ENCODE assay signal across 10 cellular contexts in the genomic region with DNA sequence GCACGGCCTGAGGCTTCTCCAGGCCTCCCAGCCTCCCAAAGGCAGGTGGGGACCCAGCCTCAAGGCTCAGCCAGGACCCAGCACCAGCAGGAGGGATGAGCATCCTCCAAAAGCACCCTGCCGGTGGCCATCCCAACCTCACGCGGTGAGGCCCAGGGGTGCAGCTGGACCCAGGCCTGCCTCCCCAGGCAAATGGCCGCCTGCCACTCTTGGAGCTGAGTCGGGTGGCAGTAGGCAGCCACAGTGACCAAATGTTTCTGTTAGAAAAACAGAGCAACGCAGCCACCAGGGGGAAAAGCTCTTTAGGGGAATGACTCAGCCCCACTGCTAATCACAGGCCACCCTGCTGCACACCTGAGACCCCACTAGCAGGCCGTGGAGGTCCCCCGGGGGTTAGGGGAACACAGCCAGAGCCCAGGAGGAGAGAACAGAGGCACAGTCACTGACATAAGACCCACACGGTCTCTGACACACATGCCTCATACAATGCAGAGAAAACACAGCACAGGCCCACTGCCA. TPM values are rescaled to one million over a fixed set of nuclear protein-coding genes. Genes with fewer than 3 reads are reported as not detected.
DNase-seq lines count a peak whose midpoint lies in the region; ATAC-seq, FAIRE-seq and TF ChIP-seq lines count a peak whose summit lies in the region.
"Had no signal": no experiment of that assay in that cellular context is flagged by ENCODE, and none has a peak within 500 bp of the region (broad histone marks: within the 10 kb centered on the region; RNA-seq: fewer than 3 reads in every experiment).

No MANE protein-coding gene starts in this region.

- FAIRE-seq in GM12878 (lab: Jason Lieb, UNC), result no peak

- BruUV-seq in GM12878 (replicated peaks; lab: Mats Ljungman, UMichigan), result no TSS peak

- ATAC-seq in GM12878, result peak; percentile 34
- no peak for ATAC-seq in activated T-helper 17 cell treated with anti-CD3 and anti-CD28 coated beads, Interleukin-2, amount 50 U/mL, for 72 hours (replicated peaks)

- no peaks in the 10 kb centered on the region for H3K23me2 ChIP-seq in H9 (ENCODE audit: insufficient read length, low read depth, low read length, poor library complexity, severe bottlenecking)

- H4K8ac ChIP-seq in H9 (replicated peaks; ENCODE audit: insufficient read length, low read depth, low read length), result no peak overlapping the region

- TF ChIP-seq EP300 in GM12878 (IDR thresholded peaks at IDR 0.05; ENCODE audit: borderline replicate concordance in 1 of 2, control insufficient read depth in 1 of 2, low read depth in 2 of 2, low read length in 2 of 2), result no peak

- peak overlapping the region in 2 of 3 experiments; percentile 84 to 97; a peak in 4 of 7 replicates for H3K27ac Mint-ChIP-seq in H9
- no peak overlapping the region for H3K27ac Mint-ChIP-seq in activated naive CD4-positive, alpha-beta T cell treated with anti-CD3 and anti-CD28 coated beads for 36 hours
- no peak overlapping the region for H3K27ac Mint-ChIP-seq in activated T-helper 17 cell treated with anti-CD3 and anti-CD28 coated beads, Interleukin-2, amount 50 U/mL, for 72 hours

- H2AK5ac ChIP-seq in H9 (ENCODE audit: insufficient read length, low read length), result no peak overlapping the region

- H3K79me1 ChIP-seq in H9 (ENCODE audit: insufficient read depth, low read depth, low read length, poor library complexity, severe bottlenecking), result peaks cover 3% of the 10 kb centered on the region

- no peak overlapping the region for H4K5ac ChIP-seq in H9 (ENCODE audit: insufficient read length, low read depth, low read length)

- RAD21 ChIA-PET in GM12878 (lab: Charles Lee; ENCODE audit: unreplicated experiment), result no interaction called here

- H2BK5ac ChIP-seq in H9 (ENCODE audit: insufficient read length, low read length), result no peak overlapping the region

- H3K23ac ChIP-seq in H9 (ENCODE audit: insufficient read length, low read depth, low read length), result no peak overlapping the region

- intact Hi-C loops in GM12878 (cut with micrococcal nuclease; ENCODE audit: unreplicated experiment), result loop anchor here (10.0 kb wide), 1 partner anchor 526 kb away; no protein-coding TSS in a partner anchor
- intact Hi-C loops in activated naive CD4-positive, alpha-beta T cell treated with anti-CD3 and anti-CD28 coated beads for 36 hours (cut with micrococcal nuclease), result no loop called here

- H4K91ac ChIP-seq in H9 (ENCODE audit: insufficient read length, low read depth, low read length), result no peak overlapping the region

- CTCF ChIA-PET in GM12878 (lab: Yijun Ruan, JAX), result interaction anchor here (10.6 kb wide), 1 partner anchor 143 kb away, joined by 243 read pairs; no protein-coding TSS in a partner anchor
- CTCF ChIA-PET in activated naive CD4-positive, alpha-beta T cell treated with anti-CD3 and anti-CD28 coated beads for 36 hours (lab: Charles Lee), result no interaction called here

- no peak overlapping the region for H3K4me3 ChIP-seq in GM12878
- H3K4me3 ChIP-seq in hepatocyte, result no peak overlapping the region
- peak overlapping the region in 1 of 2 donors; percentile 52 for H3K4me3 ChIP-seq in stomach smooth muscle (ENCODE audit: low read length in 2 of 2)

- H3K9me3 Mint-ChIP-seq in H9, result no peaks in the 10 kb centered on the region
- no peaks in the 10 kb centered on the region for H3K9me3 Mint-ChIP-seq in activated naive CD4-positive, alpha-beta T cell treated with anti-CD3 and anti-CD28 coated beads for 36 hours
- no peaks in the 10 kb centered on the region for H3K9me3 Mint-ChIP-seq in activated T-helper 17 cell treated with anti-CD3 and anti-CD28 coated beads, Interleukin-2, amount 50 U/mL, for 72 hours

- H2AFZ ChIP-seq in H9 (ENCODE audit: low read length) (no peak overlapping the region), GM12878 (ENCODE audit: control insufficient read depth, low read depth, low read length) (no peak overlapping the region), hepatocyte (no peak overlapping the region)

- TF ChIP-seq POLR2A in GM12878 (IDR thresholded peaks at IDR 0.05; ENCODE audit: low read depth, low read length), result no peak

- no peak overlapping the region for H3K9ac ChIP-seq in H9 (ENCODE audit: extremely low read depth, insufficient read length, low read length)
- H3K9ac ChIP-seq in GM12878 (ENCODE audit: control insufficient read depth, insufficient read depth, low read length), result no peak overlapping the region
- H3K9ac ChIP-seq in stomach smooth muscle (ENCODE audit: low read length in 2 of 2), result peak overlapping the region; percentile 13 to 55

- TF ChIP-seq CTCF in H9 (conservative IDR thresholded peaks at IDR 0.05), result peak; percentile 32; the same call in 1 of the 3 replicates
- 0 out of 6 replicates have a peak, but pooled peaks of 2 of the 3 experiments have one; percentile 5 to 8 for TF ChIP-seq CTCF in GM12878 (IDR thresholded peaks at IDR 0.05 in 2 of 3, conservative IDR thresholded peaks at IDR 0.05 in 1 of 3; ENCODE audit: control insufficient read depth in 2 of 3, extremely low read depth in 1 of 3, insufficient read depth in 1 of 3, low read depth in 3 of 3, low read length in 3 of 3)
- TF ChIP-seq CTCF in hepatocyte (IDR thresholded peaks at IDR 0.05; ENCODE audit: poor library complexity), result peak; percentile 7

- DNase-seq in H9 (peak; percentile 31), GM12878 (ENCODE audit: low read depth, low spot score) (no peak), hepatocyte (ENCODE audit: low spot score) (no peak), NCI-H2029 treated with DMSO at 0.1 percent for 48 hours (lab: John Stamatoyannopoulos, UW) (no peak)
- no peak for DNase-seq in activated CD4-positive, alpha-beta T cell treated with anti-CD3 and anti-CD28 coated beads for 4 hours
- no peak for DNase-seq in activated naive CD4-positive, alpha-beta T cell treated with anti-CD3 and anti-CD28 coated beads for 36 hours
- DNase-seq: stimulated activated CD4-positive, alpha-beta T cell treated with anti-CD3 and anti-CD28 coated beads, Interleukin-2, amount 100 ng/mL, for 48 hours had no signal

- H3K4me1 ChIP-seq in H9 (ENCODE audit: insufficient read depth, low read length) (no peaks in the 10 kb centered on the region), GM12878 (ENCODE audit: control insufficient read depth, insufficient read depth, low read length) (peaks cover under 1% of the 10 kb centered on the region; the same call in 1 of the 2 replicates), hepatocyte (ENCODE audit: insufficient read depth) (peaks cover 25% of the 10 kb centered on the region), stomach smooth muscle (ENCODE audit: control insufficient read depth, insufficient read depth, low read length) (peaks cover 61% of the 10 kb centered on the region)

- H3K27me3 Mint-ChIP-seq in H9 (ENCODE audit: low read depth), result no peaks in the 10 kb centered on the region
- H3K27me3 Mint-ChIP-seq in activated naive CD4-positive, alpha-beta T cell treated with anti-CD3 and anti-CD28 coated beads for 36 hours (ENCODE audit: low read depth), result no peaks in the 10 kb centered on the region
- H3K27me3 Mint-ChIP-seq in activated T-helper 17 cell treated with anti-CD3 and anti-CD28 coated beads, Interleukin-2, amount 50 U/mL, for 72 hours, result no peaks in the 10 kb centered on the region

- SMC1A ChIA-PET in GM12878 (lab: Charles Lee; ENCODE audit: uncharacterized antibody, unreplicated experiment), result interaction anchor here (0.7 to 1.6 kb wide), 2 partner anchors 9 to 144 kb away, joined by 3 read pairs; no protein-coding TSS in a partner anchor

- no peaks in the 10 kb centered on the region for H3K9me2 ChIP-seq in hepatocyte (replicated peaks; ENCODE audit: insufficient read depth)

- H3K36me3 ChIP-seq in GM12878 (ENCODE audit: control insufficient read depth in 2 of 2, insufficient read depth in 2 of 2, low read length in 1 of 2) (peaks cover 0 to 1% of the 10 kb centered on the region in 2 experiments; a peak in 2 of 4 replicates), hepatocyte (replicated peaks; ENCODE audit: insufficient read depth, low read depth) (no peaks in the 10 kb centered on the region), stomach smooth muscle (ENCODE audit: control insufficient read depth in 2 of 2, insufficient read depth in 2 of 2, low read length in 2 of 2) (peaks cover 23% of the 10 kb centered on the region in 2 donors)

- 0 out of 2 replicates have a peak, but pooled peaks have one; percentile 8 for TF ChIP-seq RAD21 in GM12878 (IDR thresholded peaks at IDR 0.05; ENCODE audit: insufficient read depth, low read depth, low read length)

- H4K20me1 ChIP-seq in H9 (ENCODE audit: control insufficient read depth, insufficient read depth, insufficient read length) (no peaks in the 10 kb centered on the region), GM12878 (ENCODE audit: control insufficient read depth, insufficient read depth) (no peaks in the 10 kb centered on the region), hepatocyte (ENCODE audit: insufficient read depth, poor library complexity, severe bottlenecking) (peaks cover 23% of the 10 kb centered on the region)

- in situ Hi-C loops in GM12878 (cut with MboI), result no loop called here

- H3K36me3 Mint-ChIP-seq in H9 (ENCODE audit: insufficient read depth in 1 of 3, low read depth in 3 of 3), result peaks cover 39 to 65% (median 59%) of the 10 kb centered on the region in 3 experiments; a peak in 6 of 7 replicates
- no peaks in the 10 kb centered on the region for H3K36me3 Mint-ChIP-seq in activated naive CD4-positive, alpha-beta T cell treated with anti-CD3 and anti-CD28 coated beads for 36 hours (ENCODE audit: low read depth)
- no peaks in the 10 kb centered on the region for H3K36me3 Mint-ChIP-seq in activated T-helper 17 cell treated with anti-CD3 and anti-CD28 coated beads, Interleukin-2, amount 50 U/mL, for 72 hours (ENCODE audit: low read depth)

- no peak overlapping the region for H3K4ac ChIP-seq in H9 (ENCODE audit: low read depth, low read length)

- H3K14ac ChIP-seq in H9 (ENCODE audit: insufficient read depth, low read length), result no peak overlapping the region

- no peak overlapping the region for H3K4me3 Mint-ChIP-seq in H9
- H3K4me3 Mint-ChIP-seq in activated naive CD4-positive, alpha-beta T cell treated with anti-CD3 and anti-CD28 coated beads for 36 hours, result no peak overlapping the region
- no peak overlapping the region for H3K4me3 Mint-ChIP-seq in activated T-helper 17 cell treated with anti-CD3 and anti-CD28 coated beads, Interleukin-2, amount 50 U/mL, for 72 hours

- no peak overlapping the region for H2BK120ac ChIP-seq in H9 (ENCODE audit: low read depth, low read length, poor library complexity, severe bottlenecking)

- H3K56ac ChIP-seq in H9 (ENCODE audit: insufficient read length, low read depth, low read length), result no peak overlapping the region

- peaks cover 8 to 22% of the 10 kb centered on the region in 2 experiments for H3K4me1 Mint-ChIP-seq in H9
- peaks cover 4% of the 10 kb centered on the region for H3K4me1 Mint-ChIP-seq in activated naive CD4-positive, alpha-beta T cell treated with anti-CD3 and anti-CD28 coated beads for 36 hours (ENCODE audit: low read depth)
- H3K4me1 Mint-ChIP-seq in activated T-helper 17 cell treated with anti-CD3 and anti-CD28 coated beads, Interleukin-2, amount 50 U/mL, for 72 hours, result peaks cover 2% of the 10 kb centered on the region

- H3K27ac ChIP-seq in H9 (ENCODE audit: insufficient read length, low read depth, low read length), result no peak overlapping the region
- H3K27ac ChIP-seq in GM12878 (ENCODE audit: control insufficient read depth, insufficient read depth), result no peak overlapping the region
- peak overlapping the region; percentile 93 for H3K27ac ChIP-seq in hepatocyte
- H3K27ac ChIP-seq in stomach smooth muscle (ENCODE audit: low read length), result peak overlapping the region; percentile 62

- H3K9me3 ChIP-seq in H9 (ENCODE audit: control insufficient read depth, low read depth, low read length) (no peaks in the 10 kb centered on the region), GM12878 (replicated peaks; ENCODE audit: control insufficient read depth, insufficient read depth, low read length) (no peaks in the 10 kb centered on the region), hepatocyte (ENCODE audit: low read depth) (no peaks in the 10 kb centered on the region), stomach smooth muscle (ENCODE audit: control insufficient read depth in 2 of 2, low read length in 2 of 2) (no peaks in the 10 kb centered on the region)

- H2BK20ac ChIP-seq in H9 (ENCODE audit: low read depth, low read length, poor library complexity, severe bottlenecking), result no peak overlapping the region

- H2BK12ac ChIP-seq in H9 (ENCODE audit: insufficient read length, low read depth, low read length), result no peak overlapping the region

- no peak overlapping the region for H2BK15ac ChIP-seq in H9 (ENCODE audit: low read depth, low read length)

- no CpG with 5 or more reads among the region's 10 CpGs for WGBS in H9 (ENCODE audit: extremely low coverage, insufficient read length, low lambda C conversion rate)
- WGBS in GM12878 (ENCODE audit: insufficient coverage, insufficient replicate concordance, low lambda C conversion rate, missing lambda C conversion rate), result 34% methylated on average over 10 of the region's 10 CpGs
- 76% methylated on average over 10 of the region's 10 CpGs for WGBS in hepatocyte (ENCODE audit: low lambda C conversion rate, missing lambda C conversion rate)

- H3K27me3 ChIP-seq in H9 (ENCODE audit: insufficient read depth, low read length) (no peaks in the 10 kb centered on the region), GM12878 (replicated peaks in 1 of 2; ENCODE audit: control insufficient read depth in 2 of 2, insufficient read depth in 2 of 2, low read length in 1 of 2) (no peaks in the 10 kb centered on the region), hepatocyte (no peaks in the 10 kb centered on the region), stomach smooth muscle (ENCODE audit: control insufficient read depth in 1 of 2, insufficient read depth in 2 of 2, low read length in 2 of 2) (no peaks in the 10 kb centered on the region)

- no peak overlapping the region for H3T11ph ChIP-seq in H9 (ENCODE audit: low read length)

- H3K79me2 ChIP-seq in H9 (ENCODE audit: insufficient read depth, low read length) (peaks cover 12% of the 10 kb centered on the region; the same call in 1 of the 2 replicates), GM12878 (ENCODE audit: control insufficient read depth, insufficient read depth, low read length) (no peaks in the 10 kb centered on the region), hepatocyte (peaks cover 75% of the 10 kb centered on the region)

- no peak overlapping the region for H3K18ac ChIP-seq in H9 (ENCODE audit: insufficient read length, low read depth, low read length)

- no peak overlapping the region for H3K4me2 ChIP-seq in H9 (ENCODE audit: insufficient read depth, insufficient read length, low read length)
- no peak overlapping the region for H3K4me2 ChIP-seq in GM12878 (ENCODE audit: control insufficient read depth, insufficient read depth)
- H3K4me2 ChIP-seq in hepatocyte, result peak overlapping the region; percentile 70

- POLR2A ChIA-PET in GM12878 (lab: Charles Lee), result no interaction called here

RNA-seq across cellular contexts. Expression of a gene that starts 12.5 kb away (rescaled TPM):
- total RNA-seq in H9 (2021), result 97.1 and 102 TPM in 2 replicates
- total RNA-seq in GM12878 (2013; cell fraction: nucleolus; rRNA removed), result 41.0 and 47.4 TPM in 2 replicates
- total RNA-seq in GM12878 (2014; rRNA removed), result 4.5 and 5.4 TPM in 2 replicates
- total RNA-seq in GM12878 (2014; rRNA removed; fragmentation: Illumina TruSeq; extraction: Trizol), result 1.4 and 1.8 TPM in 2 replicates
- 10.7 and 14.1 TPM in 2 replicates for total RNA-seq in GM12878 (2021)
- 1.7 TPM for polyA plus RNA-seq in GM12878 (2011; ENCODE audit: low read depth)
- polyA plus RNA-seq in GM12878 (2011; rRNA removed), result 1.8 and 2.3 TPM in 2 replicates
- 3.2 and 4.4 TPM in 2 replicates for polyA plus RNA-seq in GM12878 (2011; cell fraction: cytosol; rRNA removed)
- polyA plus RNA-seq in GM12878 (2011; cell fraction: nucleus; rRNA removed), result 20.1 and 28.7 TPM in 2 replicates
- polyA plus RNA-seq in GM12878 (2012), result 6.1 and 7.0 TPM in 2 replicates
- 0.11 and 1.1 TPM in 2 replicates for polyA plus RNA-seq in GM12878 (2014; fragmentation: Illumina TruSeq; extraction: Trizol)
- under 1 TPM in 1 of 2 experiments, not detected in 1; 0.13 TPM for polyA plus RNA-seq in GM12878 (2014; fragmentation: Nextera tagmentation; extraction: Ambion mirVana)
- polyA plus RNA-seq in GM12878 (2014; rRNA removed), result 5.7 and 9.5 TPM in 2 replicates
- 1 to 10 TPM; 2.8 to 5.4 TPM for polyA plus RNA-seq in GM12878 (2016; fragmentation: Nextera tagmentation; extraction: Ambion mirVana)
- 4.2 and 5.8 TPM in 2 replicates for polyA minus RNA-seq in GM12878 (2011; rRNA and poly(A)+ RNA removed)
- 2.5 and 3.5 TPM in 2 replicates for polyA minus RNA-seq in GM12878 (2011; cell fraction: cytosol; rRNA and poly(A)+ RNA removed)
- 8.6 and 10.0 TPM in 2 replicates for polyA minus RNA-seq in GM12878 (2011; cell fraction: nucleus; rRNA and poly(A)+ RNA removed)
- 73.2 and 77.3 TPM in 2 replicates for total RNA-seq in hepatocyte
- 112 and 124 TPM in 2 replicates for polyA plus RNA-seq in hepatocyte
- under 1 TPM; 0.67 to 0.81 TPM for total RNA-seq in activated naive CD4-positive, alpha-beta T cell treated with anti-CD3 and anti-CD28 coated beads for 36 hours
- under 1 TPM in 1 of 2 donors, not detected in 1; 0.58 TPM for total RNA-seq in activated T-helper 17 cell treated with anti-CD3 and anti-CD28 coated beads, Interleukin-2, amount 50 U/mL, for 72 hours

RNA-seq across cellular contexts. Expression of a gene that starts 20.1 kb away (rescaled TPM):
- total RNA-seq in H9 (2021) (not detected in 2 replicates), GM12878 (2014; rRNA removed) (0.28 and 0.33 TPM in 2 replicates), GM12878 (2014; rRNA removed; fragmentation: Illumina TruSeq; extraction: Trizol) (not detected in 2 replicates), GM12878 (2021) (4.4 and 6.2 TPM in 2 replicates), hepatocyte (not detected in 2 replicates)
- total RNA-seq in GM12878 (2013; cell fraction: nucleolus; rRNA removed), result not detected in 2 replicates
- not detected for polyA plus RNA-seq in GM12878 (2011; ENCODE audit: low read depth)
- polyA plus RNA-seq in GM12878 (2011; rRNA removed) (not detected in 2 replicates), GM12878 (2014; fragmentation: Illumina TruSeq; extraction: Trizol) (not detected in 2 replicates), GM12878 (2014; fragmentation: Nextera tagmentation; extraction: Ambion mirVana) (not detected), GM12878 (2014; rRNA removed) (not detected in 2 replicates), GM12878 (2016; fragmentation: Nextera tagmentation; extraction: Ambion mirVana) (not detected), hepatocyte (0.21 and 0.26 TPM in 2 replicates)
- polyA plus RNA-seq in GM12878 (2011; cell fraction: cytosol; rRNA removed), result not detected in 2 replicates
- polyA plus RNA-seq in GM12878 (2011; cell fraction: nucleus; rRNA removed), result not detected in 2 replicates
- not detected in 2 replicates for polyA plus RNA-seq in GM12878 (2012)
- not detected in 2 replicates for polyA minus RNA-seq in GM12878 (2011; rRNA and poly(A)+ RNA removed)
- polyA minus RNA-seq in GM12878 (2011; cell fraction: cytosol; rRNA and poly(A)+ RNA removed), result not detected in 2 replicates
- not detected in 2 replicates for polyA minus RNA-seq in GM12878 (2011; cell fraction: nucleus; rRNA and poly(A)+ RNA removed)
- not detected for total RNA-seq in activated naive CD4-positive, alpha-beta T cell treated with anti-CD3 and anti-CD28 coated beads for 36 hours
- not detected for total RNA-seq in activated T-helper 17 cell treated with anti-CD3 and anti-CD28 coated beads, Interleukin-2, amount 50 U/mL, for 72 hours
- total RNA-seq: NCI-H460 had no signal

RNA-seq across cellular contexts. Expression of a gene that starts 32.0 kb away (rescaled TPM):
- total RNA-seq in H9 (2021), result not detected in 2 replicates
- total RNA-seq in GM12878 (2013; cell fraction: nucleolus; rRNA removed), result not detected in 2 replicates
- not detected in 2 replicates for total RNA-seq in GM12878 (2014; rRNA removed)
- not detected in 2 replicates for total RNA-seq in GM12878 (2014; rRNA removed; fragmentation: Illumina TruSeq; extraction: Trizol)
- 8.9 and 9.4 TPM in 2 replicates for total RNA-seq in GM12878 (2021)
- not detected for polyA plus RNA-seq in GM12878 (2011; ENCODE audit: low read depth)
- not detected in 2 replicates for polyA plus RNA-seq in GM12878 (2011; rRNA removed)
- not detected in 2 replicates for polyA plus RNA-seq in GM12878 (2011; cell fraction: cytosol; rRNA removed)
- polyA plus RNA-seq in GM12878 (2011; cell fraction: nucleus; rRNA removed), result not detected in 2 replicates
- polyA plus RNA-seq in GM12878 (2012), result not detected in 2 replicates
- polyA plus RNA-seq in GM12878 (2014; fragmentation: Illumina TruSeq; extraction: Trizol), result not detected in 2 replicates
- not detected for polyA plus RNA-seq in GM12878 (2014; fragmentation: Nextera tagmentation; extraction: Ambion mirVana)
- polyA plus RNA-seq in GM12878 (2014; rRNA removed), result not detected in 2 replicates
- polyA plus RNA-seq in GM12878 (2016; fragmentation: Nextera tagmentation; extraction: Ambion mirVana), result not detected
- polyA minus RNA-seq in GM12878 (2011; rRNA and poly(A)+ RNA removed), result not detected in 2 replicates
- not detected in 2 replicates for polyA minus RNA-seq in GM12878 (2011; cell fraction: cytosol; rRNA and poly(A)+ RNA removed)
- polyA minus RNA-seq in GM12878 (2011; cell fraction: nucleus; rRNA and poly(A)+ RNA removed), result not detected in 2 replicates
- not detected in 2 replicates for total RNA-seq in hepatocyte
- 0.44 TPM in 1 of 2 replicates, not detected in the other for polyA plus RNA-seq in hepatocyte
- total RNA-seq in activated naive CD4-positive, alpha-beta T cell treated with anti-CD3 and anti-CD28 coated beads for 36 hours, result not detected
- total RNA-seq in activated T-helper 17 cell treated with anti-CD3 and anti-CD28 coated beads, Interleukin-2, amount 50 U/mL, for 72 hours, result not detected
- total RNA-seq: NCI-H460 had no signal

Comparison
In these comparisons a context has a peak if more than half of its experiments do, and no peak if none do; other contexts are left out.
1. H3K27ac ChIP-seq: peak in hepatocyte (single experiment) and stomach smooth muscle (single experiment); none in H9 (single experiment) and GM12878 (single experiment).
2. H3K9ac ChIP-seq: peak in stomach smooth muscle (2 of 2); none in H9 (single experiment) and GM12878 (single experiment).
3. H3K27ac Mint-ChIP-seq: peak in H9 (2 of 3); none in activated naive CD4-positive, alpha-beta T cell treated with anti-CD3 and anti-CD28 coated beads for 36 hours (single experiment) and activated T-helper 17 cell treated with anti-CD3 and anti-CD28 coated beads, Interleukin-2, amount 50 U/mL, for 72 hours (single experiment).
4. Peak in every context shown above with its lines, with median percentiles within 50 percentile points of each other: CTCF ChIP-seq.